In genomic region chr9:134136117-134136996, GRCh38 we compare ENCODE assay signal across 8 cellular contexts. TPM values are rescaled to one million over a fixed set of nuclear protein-coding genes. Genes with fewer than 3 reads are reported as not detected.
A peak's percentile ranks its signal among the peaks of the same experiment; 100 is the strongest.
DNase-seq lines count a peak whose midpoint lies in the region; ATAC-seq, FAIRE-seq and TF ChIP-seq lines count a peak whose summit lies in the region.

No MANE protein-coding gene starts in this region.

- POLR2A ChIA-PET in activated naive CD8-positive, alpha-beta T cell treated with anti-CD3 and anti-CD28 coated beads, Interleukin-2, amount 10 ng/mL, durations not matched to agents 7 days and 5 days (lab: Charles Lee): interaction anchor here (0.7 to 2.5 kb wide), 8 partner anchors 10 to 319 kb away, joined by 3 to 44 read pairs (median 10); partner anchors contain the start of genes BRD3OS and RNU6ATAC

- in situ Hi-C loops in KBM-7 (cut with MboI; ENCODE audit: low pct_unique_long_range_greater_than_20kb, low sequenced_read_pairs): no loop called here

- peak overlapping the region; percentile 87 for H3K9ac ChIP-seq in iPS-15b (ENCODE audit: low read depth, low read length)

- peaks cover 5% of the 10 kb centered on the region for H3F3A ChIP-seq in DOHH2 (ENCODE audit: control insufficient read depth, insufficient read depth)

- H3K9me2 ChIP-seq in DOHH2 (replicated peaks; ENCODE audit: control insufficient read depth, low read length): no peaks in the 10 kb centered on the region

- H3K27ac ChIP-seq in DOHH2 (ENCODE audit: low read depth, low read length): peak overlapping the region; percentile 33; the same call in 1 of the 2 replicates
- peak overlapping the region; percentile 40 to 56 for H3K27ac ChIP-seq in small intestine (ENCODE audit: low read depth in 1 of 2, low read length in 1 of 2)

- H3K36me3 Mint-ChIP-seq in activated naive CD8-positive, alpha-beta T cell treated with anti-CD3 and anti-CD28 coated beads, Interleukin-2, amount 10 ng/mL, durations not matched to agents 7 days and 5 days: peaks cover 10% of the 10 kb centered on the region

- H3K4me3 Mint-ChIP-seq in activated naive CD8-positive, alpha-beta T cell treated with anti-CD3 and anti-CD28 coated beads, Interleukin-2, amount 10 ng/mL, durations not matched to agents 7 days and 5 days: peak overlapping the region; percentile 99

- H3K4me1 Mint-ChIP-seq in activated naive CD8-positive, alpha-beta T cell treated with anti-CD3 and anti-CD28 coated beads, Interleukin-2, amount 10 ng/mL, durations not matched to agents 7 days and 5 days: peaks cover 29% of the 10 kb centered on the region

- no peaks in the 10 kb centered on the region for H3K9me3 ChIP-seq in DOHH2 (ENCODE audit: control insufficient read depth, insufficient read depth, low read length)
- no peaks in the 10 kb centered on the region for H3K9me3 ChIP-seq in iPS-15b (ENCODE audit: control insufficient read depth, insufficient read depth, low read length)
- no peaks in the 10 kb centered on the region for H3K9me3 ChIP-seq in small intestine (ENCODE audit: control insufficient read depth, low read depth)

- peak overlapping the region; percentile 84 for H3K27ac Mint-ChIP-seq in activated naive CD8-positive, alpha-beta T cell treated with anti-CD3 and anti-CD28 coated beads, Interleukin-2, amount 10 ng/mL, durations not matched to agents 7 days and 5 days

- TF ChIP-seq CTCF in DOHH2 (IDR thresholded peaks at IDR 0.05; ENCODE audit: low read depth, low read length, poor library complexity, severe bottlenecking): no peak

- peak overlapping the region; percentile 80 for H3K4me2 ChIP-seq in DOHH2 (ENCODE audit: low read length)

- H3K4me1 ChIP-seq in DOHH2 (ENCODE audit: control insufficient read depth, low read length): peaks cover 39% of the 10 kb centered on the region
- H3K4me1 ChIP-seq in iPS-15b (ENCODE audit: control insufficient read depth, insufficient read depth, low read length): peaks cover 14% of the 10 kb centered on the region
- H3K4me1 ChIP-seq in small intestine (ENCODE audit: control insufficient read depth in 2 of 2, insufficient read depth in 1 of 2, low read depth in 1 of 2, low read length in 1 of 2): peaks cover 8 to 14% of the 10 kb centered on the region in 2 donors

- H3K9me3 Mint-ChIP-seq in activated naive CD8-positive, alpha-beta T cell treated with anti-CD3 and anti-CD28 coated beads, Interleukin-2, amount 10 ng/mL, durations not matched to agents 7 days and 5 days: no peaks in the 10 kb centered on the region

- peaks cover 27% of the 10 kb centered on the region for H4K20me1 ChIP-seq in DOHH2 (ENCODE audit: control insufficient read depth, insufficient read depth, low read depth, low read length)

- H3K36me3 ChIP-seq in DOHH2 (ENCODE audit: control insufficient read depth, low read length) (peaks cover 53% of the 10 kb centered on the region), iPS-15b (ENCODE audit: control insufficient read depth, insufficient read depth, low read length) (peaks cover 22% of the 10 kb centered on the region), small intestine (ENCODE audit: control insufficient read depth in 2 of 2, insufficient read depth in 2 of 2, low read length in 2 of 2) (peaks cover 0 to 7% of the 10 kb centered on the region in 2 donors)

- H3K27me3 ChIP-seq in DOHH2 (ENCODE audit: control insufficient read depth, low read length) (no peaks in the 10 kb centered on the region), iPS-15b (ENCODE audit: control insufficient read depth, insufficient read depth, low read length) (no peaks in the 10 kb centered on the region), small intestine (ENCODE audit: control insufficient read depth in 2 of 2, insufficient read depth in 2 of 2, low read length in 2 of 2) (no peaks in the 10 kb centered on the region)

- peaks cover 65% of the 10 kb centered on the region for H3K79me2 ChIP-seq in DOHH2 (ENCODE audit: control insufficient read depth, low read length)

- 1 to 2% (median 1%) methylated on average over 47 to 93 of the region's 93 CpGs for WGBS in small intestine, 3 donors

- ATAC-seq in GM21381 (IDR thresholded peaks at IDR 0.05; ENCODE audit: unreplicated experiment): peak; percentile 25
- peak; percentile 16 for ATAC-seq in activated naive CD8-positive, alpha-beta T cell treated with anti-CD3 and anti-CD28 coated beads, Interleukin-2, amount 10 ng/mL, durations not matched to agents 7 days and 5 days (ENCODE audit: low read depth)

- FAIRE-seq in small intestine (lab: Jason Lieb, UNC): no peak

- peak overlapping the region; percentile 96 for H3K4me3 ChIP-seq in DOHH2 (ENCODE audit: low read length)
- H3K4me3 ChIP-seq in iPS-15b (ENCODE audit: low read depth, low read length): peak overlapping the region; percentile 87
- peak overlapping the region; percentile 86 to 92 for H3K4me3 ChIP-seq in small intestine (ENCODE audit: low read depth in 1 of 2, low read length in 2 of 2)

- no peaks in the 10 kb centered on the region for H3K27me3 Mint-ChIP-seq in activated naive CD8-positive, alpha-beta T cell treated with anti-CD3 and anti-CD28 coated beads, Interleukin-2, amount 10 ng/mL, durations not matched to agents 7 days and 5 days

- DNase-seq in KBM-7 (peak; percentile 26), small intestine (peak; percentile 37), SK-N-DZ (ENCODE audit: low spot score) (no peak), SHP77 treated with DMSO at 0.1 percent for 48 hours (lab: John Stamatoyannopoulos, UW) (no peak)
- DNase-seq in activated naive CD8-positive, alpha-beta T cell treated with anti-CD3 and anti-CD28 coated beads, Interleukin-2, amount 10 ng/mL, durations not matched to agents 7 days and 5 days: peak; percentile 56

RNA-seq across cellular contexts. Expression of gene WDR5, which starts 0.5 kb away (rescaled TPM):
- total RNA-seq in activated naive CD8-positive, alpha-beta T cell treated with anti-CD3 and anti-CD28 coated beads, Interleukin-2, amount 10 ng/mL, durations not matched to agents 7 days and 5 days: 10 to 100 TPM; 35.4 to 37.6 TPM
- polyA plus RNA-seq in small intestine: 10 to 100 TPM; 14.6 to 36.7 (median 19.7) TPM
- 50.4 and 50.7 TPM in 2 replicates for polyA plus RNA-seq in SK-N-DZ (2014; cell fraction: cytosol; rRNA removed)
- 86.2 and 91.0 TPM in 2 replicates for polyA plus RNA-seq in SK-N-DZ (2014; cell fraction: nucleus; rRNA removed)

RNA-seq across cellular contexts. Expression of gene RNU6ATAC, which starts 28.0 kb away (rescaled TPM):
- total RNA-seq in activated naive CD8-positive, alpha-beta T cell treated with anti-CD3 and anti-CD28 coated beads, Interleukin-2, amount 10 ng/mL, durations not matched to agents 7 days and 5 days: 10 to 100 TPM; 13.7 to 30.8 TPM
- not detected for polyA plus RNA-seq in small intestine
- polyA plus RNA-seq in SK-N-DZ (2014; cell fraction: cytosol; rRNA removed): not detected in 2 replicates
- polyA plus RNA-seq in SK-N-DZ (2014; cell fraction: nucleus; rRNA removed): not detected in 2 replicates

Comparison
In these comparisons a context has a peak if more than half of its experiments do, and no peak if none do; other contexts are left out.
1. DNase-seq: peak in KBM-7 (single experiment), activated naive CD8-positive, alpha-beta T cell treated with anti-CD3 and anti-CD28 coated beads, Interleukin-2, amount 10 ng/mL, durations not matched to agents 7 days and 5 days (single experiment) and small intestine (single experiment); none in SK-N-DZ (single experiment) and SHP77 treated with DMSO at 0.1 percent for 48 hours (single experiment).
2. Peak in every context shown above with its lines, with median percentiles within 50 percentile points of each other: H3K4me3 ChIP-seq.